Comparison of ENCODE assay signal across 19 cellular contexts in the genomic region with DNA sequence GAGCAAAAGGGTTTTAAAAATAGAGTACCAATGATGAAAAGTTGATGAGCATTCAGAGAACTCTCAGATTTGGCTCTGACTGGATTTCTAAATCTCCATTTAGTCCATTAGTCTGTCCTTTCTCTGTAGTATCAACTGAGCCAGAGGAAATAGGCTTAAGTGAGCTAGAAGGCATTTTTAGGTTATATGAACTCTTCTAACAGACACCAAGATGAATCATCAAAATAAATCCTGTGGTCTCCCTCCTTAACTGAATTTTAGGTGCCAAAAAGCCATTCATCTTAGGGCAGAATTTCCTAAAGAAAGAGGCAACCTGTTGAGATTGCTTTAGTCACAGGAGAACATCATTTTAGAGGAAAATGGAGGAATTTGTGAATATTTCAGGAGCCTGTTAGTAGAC.
"Had no signal": no experiment of that assay in that cellular context is flagged by ENCODE, and none has a peak within 500 bp of the region (broad histone marks: within the 10 kb centered on the region; RNA-seq: fewer than 3 reads in every experiment).

No MANE protein-coding gene starts in this region.

- DNase-seq: activated CD4-positive, alpha-beta memory T cell treated with anti-CD3 and anti-CD28 coated beads for 36 hours; activated effector memory CD4-positive, alpha-beta T cell treated with Interleukin-2 at 50 U/mL for 16 hours; activated T-cell treated with anti-CD3 and anti-CD28 coated beads, Interleukin-2, amount 50 U/mL, for 4 hours; central memory CD4-positive, alpha-beta T cell; colonic mucosa; foreskin fibroblast; glutamatergic neuron; left ventricle myocardium inferior; mesendoderm; natural killer cell; posterior cingulate gyrus; retina; stimulated activated CD4-positive, alpha-beta T cell treated with anti-CD3 and anti-CD28 coated beads, Interleukin-4, amount 100 ng/mL, for 1 hour; stimulated activated naive CD4-positive, alpha-beta T cell treated with Interleukin-2 at 50 U/mL for 16 hours; T-cell; T-helper 9 cell; trophoblast cell had no signal

- H3K27me3 Mint-ChIP-seq: activated CD4-positive, alpha-beta memory T cell treated with anti-CD3 and anti-CD28 coated beads for 36 hours; activated naive CD4-positive, alpha-beta T cell treated with anti-CD3 and anti-CD28 coated beads, Interleukin-2, amount 50 U/mL, for 24 hours had no signal

- H3K9me3 Mint-ChIP-seq: activated CD4-positive, alpha-beta memory T cell treated with anti-CD3 and anti-CD28 coated beads for 36 hours; activated naive CD4-positive, alpha-beta T cell treated with anti-CD3 and anti-CD28 coated beads, Interleukin-2, amount 50 U/mL, for 24 hours; activated T-cell treated with anti-CD3 and anti-CD28 coated beads, Interleukin-2, amount 50 U/mL, for 4 hours; brain; natural killer cell; T-cell had no signal

- H3K4me3 Mint-ChIP-seq: activated CD4-positive, alpha-beta memory T cell treated with anti-CD3 and anti-CD28 coated beads for 36 hours; activated naive CD4-positive, alpha-beta T cell treated with anti-CD3 and anti-CD28 coated beads, Interleukin-2, amount 50 U/mL, for 24 hours; activated T-cell treated with anti-CD3 and anti-CD28 coated beads, Interleukin-2, amount 50 U/mL, for 4 hours; brain; natural killer cell; T-cell had no signal

- H3K4me1 Mint-ChIP-seq: activated naive CD4-positive, alpha-beta T cell treated with anti-CD3 and anti-CD28 coated beads, Interleukin-2, amount 50 U/mL, for 24 hours had no signal

- H3K27ac Mint-ChIP-seq: activated CD4-positive, alpha-beta memory T cell treated with anti-CD3 and anti-CD28 coated beads for 36 hours; activated naive CD4-positive, alpha-beta T cell treated with anti-CD3 and anti-CD28 coated beads, Interleukin-2, amount 50 U/mL, for 24 hours; brain; natural killer cell; T-cell had no signal

- H3K36me3 Mint-ChIP-seq: activated CD4-positive, alpha-beta memory T cell treated with anti-CD3 and anti-CD28 coated beads for 36 hours; activated naive CD4-positive, alpha-beta T cell treated with anti-CD3 and anti-CD28 coated beads, Interleukin-2, amount 50 U/mL, for 24 hours; natural killer cell; T-cell had no signal
